ENCODE assay signal across 18 cellular contexts in genomic region chr5:57225553-57225952, GRCh38. TPM values are rescaled to one million over a fixed set of nuclear protein-coding genes. Genes with fewer than 3 reads are reported as not detected.
DNase-seq lines count a peak whose midpoint lies in the region; ATAC-seq, FAIRE-seq and TF ChIP-seq lines count a peak whose summit lies in the region.
"Had no signal": no experiment of that assay in that cellular context is flagged by ENCODE, and none has a peak within 500 bp of the region (broad histone marks: within the 10 kb centered on the region; RNA-seq: fewer than 3 reads in every experiment).

No MANE protein-coding gene starts in this region.

- no peaks in the 10 kb centered on the region for H4K20me1 ChIP-seq in keratinocyte (ENCODE audit: control insufficient read depth, extremely low read depth, insufficient read depth, low read length)

- no peak for ATAC-seq in HG02571 (IDR thresholded peaks at IDR 0.05; ENCODE audit: unreplicated experiment)
- ATAC-seq: PC-3 had no signal

- dilution Hi-C loops in keratinocyte (cut with MboI; ENCODE audit: extremely low pct_ligation_motif_present, low sequenced_read_pairs), result no loop called here

- H3K27me3 ChIP-seq in keratinocyte (ENCODE audit: control insufficient read depth, extremely low read depth, insufficient read depth, low read length), result no peaks in the 10 kb centered on the region
- H3K27me3 ChIP-seq: BLaER1 treated with 17β-estradiol and CSF1 and Interleukin-3, amounts not matched to agents 10 nM and 100 nM had no signal

- peak; percentile 25 for DNase-seq in activated CD4-positive, alpha-beta T cell treated with anti-CD3 and anti-CD28 coated beads for 48 hours
- DNase-seq in activated CD4-positive, alpha-beta T cell treated with anti-CD3 and anti-CD28 coated beads, Interleukin-2, amount 50 U/mL, for 48 hours, result no peak
- DNase-seq in stimulated activated CD4-positive, alpha-beta T cell treated with anti-CD3 and anti-CD28 coated beads, Interleukin-1b, Interleukin-23, amount 100 ng/mL, for 48 hours, result peak; percentile 32
- no peak for DNase-seq in stimulated activated CD4-positive, alpha-beta T cell treated with anti-CD3 and anti-CD28 coated beads, Interleukin-4, amount 100 ng/mL, for 24 hours
- DNase-seq in keratinocyte (ENCODE audit: low read depth, low spot score), result no peak
- no peak for DNase-seq in urothelium cell line (ENCODE audit: low spot score)
- DNase-seq in activated CD8-positive, alpha-beta memory T cell treated with anti-CD3 and anti-CD28 coated beads, Interleukin-2, amount 50 U/mL, for 4 hours, result no peak
- DNase-seq: DMS79 treated with DMSO at 0.1 percent for 48 hours, KG1, NCI-H1436, NCI-H2029 treated with DMSO at 0.1 percent for 48 hours, NCI-H510A, NCI-H82, PC-3 had no signal

- peaks cover 0 to 2% of the 10 kb centered on the region in 2 experiments for H3K36me3 ChIP-seq in keratinocyte (ENCODE audit: control insufficient read depth in 2 of 2, extremely low read depth in 1 of 2, insufficient read depth in 2 of 2, low read length in 2 of 2)

- H2AFZ ChIP-seq in keratinocyte (ENCODE audit: control insufficient read depth, low read length), result no peak overlapping the region

- peak; percentile 39 for FAIRE-seq in keratinocyte (lab: Jason Lieb, UNC)
- FAIRE-seq in urothelium cell line (lab: Jason Lieb, UNC), result peak; percentile 37
- FAIRE-seq: A204.1 had no signal

- no peak overlapping the region for H3K4me2 ChIP-seq in keratinocyte (ENCODE audit: control insufficient read depth, extremely low read depth, insufficient read depth, low read depth, low read length)
- H3K4me2 ChIP-seq: BLaER1 treated with 17β-estradiol and CSF1 and Interleukin-3, amounts not matched to agents 10 nM and 100 nM had no signal

- no peaks in the 10 kb centered on the region for H3K9me3 ChIP-seq in keratinocyte (ENCODE audit: control insufficient read depth, low read depth, low read length)
- H3K9me3 ChIP-seq: HAP-1 had no signal

- H3K4me1 ChIP-seq in keratinocyte (ENCODE audit: control insufficient read depth, extremely low read depth, insufficient read depth, low read length), result peaks cover 3% of the 10 kb centered on the region
- H3K4me1 ChIP-seq: HAP-1 had no signal

- H3K9me1 ChIP-seq in keratinocyte (ENCODE audit: control insufficient read depth, extremely low read depth, insufficient read depth, low read length), result no peaks in the 10 kb centered on the region

- no peak overlapping the region for H3K9ac ChIP-seq in keratinocyte (ENCODE audit: control insufficient read depth, extremely low read depth, insufficient read depth, low read length)
- H3K9ac ChIP-seq: BLaER1 treated with 17β-estradiol and CSF1 and Interleukin-3, amounts not matched to agents 10 nM and 100 nM had no signal

- TF ChIP-seq CTCF in keratinocyte (optimal IDR thresholded peaks at IDR 0.05 in 1 of 3, IDR thresholded peaks at IDR 0.05 in 1 of 3, conservative IDR thresholded peaks at IDR 0.05 in 1 of 3; ENCODE audit: extremely low read depth in 1 of 3, insufficient read depth in 2 of 3, low read length in 3 of 3), result no peak

- no peak overlapping the region for H3K4me3 ChIP-seq in keratinocyte (ENCODE audit: control insufficient read depth in 2 of 3, extremely low read depth in 1 of 3, insufficient read depth in 2 of 3, low read depth in 1 of 3, low read length in 3 of 3)
- H3K4me3 ChIP-seq: BLaER1 treated with 17β-estradiol and CSF1 and Interleukin-3, amounts not matched to agents 10 nM and 100 nM; HAP-1 had no signal

- H3K79me2 ChIP-seq in keratinocyte (ENCODE audit: control insufficient read depth, insufficient read depth, low read length), result peaks cover 76% of the 10 kb centered on the region

- no peak overlapping the region for H3K27ac ChIP-seq in keratinocyte (ENCODE audit: control insufficient read depth, insufficient read depth, low read length)
- H3K27ac ChIP-seq: BLaER1 treated with 17β-estradiol and CSF1 and Interleukin-3, amounts not matched to agents 10 nM and 100 nM had no signal

RNA-seq across cellular contexts. Expression of gene GPBP1, which starts 51.7 kb away (rescaled TPM):
- polyA plus RNA-seq in keratinocyte, result 23.4 to 44.1 TPM (median 25.1 TPM) in 3 replicates
- 91.0 TPM for polyA plus RNA-seq in keratinocyte (2011; ENCODE audit: low read depth)
- polyA plus RNA-seq in keratinocyte (2011; cell fraction: cytosol; rRNA removed), result 16.8 and 30.4 TPM in 2 replicates
- polyA plus RNA-seq in keratinocyte (2011; cell fraction: nucleus; rRNA removed), result 36.2 and 50.2 TPM in 2 replicates
- 26.1 and 46.3 TPM in 2 replicates for polyA plus RNA-seq in keratinocyte (2012; ENCODE audit: low replicate concordance)
- polyA minus RNA-seq in keratinocyte, result 3.2 to 26.6 TPM (median 10.3 TPM) in 3 replicates
- 12.5 TPM for polyA minus RNA-seq in keratinocyte (2011; cell fraction: cytosol; rRNA and poly(A)+ RNA removed)
- 19.0 and 39.9 TPM in 2 replicates for polyA minus RNA-seq in keratinocyte (2011; cell fraction: nucleus; rRNA and poly(A)+ RNA removed)

Comparison
In these comparisons a context has a peak if more than half of its experiments do, and no peak if none do; other contexts are left out.
1. DNase-seq: peak in activated CD4-positive, alpha-beta T cell treated with anti-CD3 and anti-CD28 coated beads for 48 hours (single experiment) and stimulated activated CD4-positive, alpha-beta T cell treated with anti-CD3 and anti-CD28 coated beads, Interleukin-1b, Interleukin-23, amount 100 ng/mL, for 48 hours (single experiment); none in activated CD4-positive, alpha-beta T cell treated with anti-CD3 and anti-CD28 coated beads, Interleukin-2, amount 50 U/mL, for 48 hours (0 of 2), stimulated activated CD4-positive, alpha-beta T cell treated with anti-CD3 and anti-CD28 coated beads, Interleukin-4, amount 100 ng/mL, for 24 hours (single experiment), keratinocyte (single experiment), urothelium cell line (single experiment) and activated CD8-positive, alpha-beta memory T cell treated with anti-CD3 and anti-CD28 coated beads, Interleukin-2, amount 50 U/mL, for 4 hours (single experiment).